In the genomic region with DNA sequence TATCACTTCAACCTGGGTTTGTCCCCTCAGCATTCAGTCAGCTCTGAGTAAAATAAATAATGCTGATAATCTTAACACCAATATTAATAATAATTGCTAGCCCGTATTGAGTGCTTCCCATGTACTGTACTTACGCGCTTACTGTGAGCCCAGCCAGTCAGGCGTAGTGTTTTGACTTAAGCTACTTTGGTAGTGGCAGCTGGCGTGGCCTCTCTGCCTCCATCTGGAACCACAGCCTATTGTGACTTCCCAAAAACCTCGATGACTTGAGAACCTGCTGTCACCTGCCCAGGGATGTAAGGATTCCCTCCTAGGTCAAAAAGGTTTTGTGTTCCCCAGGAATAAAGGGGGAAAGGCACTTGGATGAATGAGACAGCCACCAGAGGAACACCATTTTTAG, we compare ENCODE assay signal across 13 cellular contexts.
"Had no signal": no experiment of that assay in that cellular context is flagged by ENCODE, and none has a peak within 500 bp of the region (broad histone marks: within the 10 kb centered on the region; RNA-seq: fewer than 3 reads in every experiment).

No MANE protein-coding gene starts in this region.

- DNase-seq: activated CD4-positive, alpha-beta T cell treated with anti-CD3 and anti-CD28 coated beads, Interleukin-2, amount 50 U/mL, for 1 hour; activated CD4-positive, CD25-positive, alpha-beta regulatory T cell; lower lobe of right lung; naive B cell; right cardiac atrium; thyroid gland had no signal

- H3K27me3 ChIP-seq: brain microvascular endothelial cell, thyroid gland had no signal

- H3K27ac ChIP-seq: lower lobe of right lung, thyroid gland had no signal

- H3K27ac Mint-ChIP-seq: activated naive CD4-positive, alpha-beta T cell treated with anti-CD3 and anti-CD28 coated beads, Interleukin-2, amount 50 U/mL, for 24 hours; dendritic cell treated with granulocyte-macrophage colony-stimulating factor and Interleukin-4, amounts not matched to agents 40 ng/mL and 50 ng/mL, for 4 days; stimulated activated effector memory CD8-positive, alpha-beta T cell treated with anti-CD3 and anti-CD28 coated beads, Interleukin-12 subunit alpha, Interleukin-12 subunit beta, amount 100 ng/mL, for 72 hours had no signal

- H3K4me1 Mint-ChIP-seq: activated naive CD4-positive, alpha-beta T cell treated with anti-CD3 and anti-CD28 coated beads, Interleukin-2, amount 50 U/mL, for 24 hours; naive B cell; stimulated activated effector memory CD8-positive, alpha-beta T cell treated with anti-CD3 and anti-CD28 coated beads, Interleukin-12 subunit alpha, Interleukin-12 subunit beta, amount 100 ng/mL, for 72 hours had no signal

- H3K9me3 Mint-ChIP-seq: activated naive CD4-positive, alpha-beta T cell treated with anti-CD3 and anti-CD28 coated beads, Interleukin-2, amount 50 U/mL, for 24 hours; dendritic cell treated with granulocyte-macrophage colony-stimulating factor and Interleukin-4, amounts not matched to agents 40 ng/mL and 50 ng/mL, for 4 days; stimulated activated effector memory CD8-positive, alpha-beta T cell treated with anti-CD3 and anti-CD28 coated beads, Interleukin-12 subunit alpha, Interleukin-12 subunit beta, amount 100 ng/mL, for 72 hours had no signal

- H3K4me3 ChIP-seq: lower lobe of right lung, thyroid gland had no signal

- H3K4me1 ChIP-seq: lower lobe of right lung, thyroid gland had no signal

- ATAC-seq: esophagus mucosa; lower lobe of right lung; right cardiac atrium; stimulated activated effector memory CD8-positive, alpha-beta T cell treated with anti-CD3 and anti-CD28 coated beads, Interleukin-12 subunit alpha, Interleukin-12 subunit beta, amount 100 ng/mL, for 72 hours had no signal

- H3K4me3 Mint-ChIP-seq: activated naive CD4-positive, alpha-beta T cell treated with anti-CD3 and anti-CD28 coated beads, Interleukin-2, amount 50 U/mL, for 24 hours; dendritic cell treated with granulocyte-macrophage colony-stimulating factor and Interleukin-4, amounts not matched to agents 40 ng/mL and 50 ng/mL, for 4 days; naive B cell; stimulated activated effector memory CD8-positive, alpha-beta T cell treated with anti-CD3 and anti-CD28 coated beads, Interleukin-12 subunit alpha, Interleukin-12 subunit beta, amount 100 ng/mL, for 72 hours had no signal

- H3K36me3 ChIP-seq: brain microvascular endothelial cell, lower lobe of right lung, thyroid gland had no signal

- H3K36me3 Mint-ChIP-seq: activated naive CD4-positive, alpha-beta T cell treated with anti-CD3 and anti-CD28 coated beads, Interleukin-2, amount 50 U/mL, for 24 hours; naive B cell; stimulated activated effector memory CD8-positive, alpha-beta T cell treated with anti-CD3 and anti-CD28 coated beads, Interleukin-12 subunit alpha, Interleukin-12 subunit beta, amount 100 ng/mL, for 72 hours had no signal

- H3K9me3 ChIP-seq: lower lobe of right lung, thyroid gland had no signal

- FAIRE-seq: TTC549, urothelium cell line had no signal
